In genomic region chr22:47919893-47920292, GRCh38 we compare ENCODE assay signal across 22 cellular contexts.
DNase-seq lines count a peak whose midpoint lies in the region; ATAC-seq and TF ChIP-seq lines count a peak whose summit lies in the region.
"Had no signal": no experiment of that assay in that cellular context is flagged by ENCODE, and none has a peak within 500 bp of the region (broad histone marks: within the 10 kb centered on the region; RNA-seq: fewer than 3 reads in every experiment).

No MANE protein-coding gene starts in this region.

- intact Hi-C loops in esophagus muscularis mucosa (cut with DNase I): no loop called here

- TF ChIP-seq POLR2A in esophagus muscularis mucosa (IDR thresholded peaks at IDR 0.05; ENCODE audit: low read depth): no peak

- H3K27ac ChIP-seq in DND-41 (ENCODE audit: low read length) (peak overlapping the region; percentile 83), OCI-LY1 (ENCODE audit: low read depth, low read length, poor library complexity, severe bottlenecking) (peak overlapping the region; percentile 100), esophagus muscularis mucosa (replicated peaks in 1 of 4) (no peak overlapping the region)
- H3K27ac ChIP-seq: 22Rv1, BLaER1, C4-2B had no signal

- no peaks in the 10 kb centered on the region for H3K27me3 Mint-ChIP-seq in osteocyte (ENCODE audit: unreplicated experiment)
- H3K27me3 Mint-ChIP-seq: CD4-positive, CD25-positive, alpha-beta regulatory T cell had no signal

- no peaks in the 10 kb centered on the region for H4K20me1 ChIP-seq in DND-41 (ENCODE audit: insufficient read depth, low read length)
- H4K20me1 ChIP-seq in OCI-LY1 (ENCODE audit: insufficient read depth, low read length): no peaks in the 10 kb centered on the region
- H4K20me1 ChIP-seq: BLaER1 had no signal

- DNase-seq in DND-41 (no peak), esophagus muscularis mucosa (ENCODE audit: extremely low spot score) (peak; percentile 90), osteocyte (ENCODE audit: extremely low spot score, unreplicated experiment) (peak; percentile 54), NCI-H510A treated with DMSO at 0.1 percent for 48 hours (lab: John Stamatoyannopoulos, UW) (no peak), COLO829 (ENCODE audit: low spot score) (no peak)
- DNase-seq: CD4-positive, CD25-positive, alpha-beta regulatory T cell; DMS 273 treated with DMSO at 0.1 percent for 48 hours; DMS53; DMS79 treated with DMSO at 0.1 percent for 48 hours; EL; GDM1; GOT3; HFFc6 had no signal

- H3K4me2 ChIP-seq in DND-41 (ENCODE audit: insufficient read depth, low read length): no peak overlapping the region
- H3K4me2 ChIP-seq in OCI-LY1 (ENCODE audit: low read length): peak overlapping the region; percentile 66; the same call in 1 of the 2 replicates
- H3K4me2 ChIP-seq: BLaER1 had no signal

- H3K36me3 Mint-ChIP-seq in osteocyte (ENCODE audit: unreplicated experiment): no peaks in the 10 kb centered on the region
- H3K36me3 Mint-ChIP-seq: CD4-positive, CD25-positive, alpha-beta regulatory T cell; CD8-positive, alpha-beta T cell had no signal

- H3K4me1 ChIP-seq in DND-41 (ENCODE audit: insufficient read depth, low read length) (peaks cover 58% of the 10 kb centered on the region), OCI-LY1 (ENCODE audit: insufficient read depth, low read length, severe bottlenecking) (peaks cover 71% of the 10 kb centered on the region), esophagus muscularis mucosa (no peaks in the 10 kb centered on the region)
- H3K4me1 ChIP-seq: HAP-1 had no signal

- no peak overlapping the region for H3K4me3 Mint-ChIP-seq in osteocyte (ENCODE audit: unreplicated experiment)
- H3K4me3 Mint-ChIP-seq: B cell; CD8-positive, alpha-beta T cell; HFFc6 had no signal

- no peak overlapping the region for H3K27ac Mint-ChIP-seq in osteocyte (ENCODE audit: unreplicated experiment)
- H3K27ac Mint-ChIP-seq: B cell; CD8-positive, alpha-beta T cell; HFFc6 had no signal

- 70% methylated on average over 6 of the region's 6 CpGs for WGBS in esophagus muscularis mucosa

- TF ChIP-seq CTCF in DND-41 (IDR thresholded peaks at IDR 0.05; ENCODE audit: borderline replicate concordance, extremely low read depth, low read length, poor library complexity, severe bottlenecking): no peak
- no peak for TF ChIP-seq CTCF in OCI-LY1 (IDR thresholded peaks at IDR 0.05; ENCODE audit: low read length)
- no peak for TF ChIP-seq CTCF in esophagus muscularis mucosa (IDR thresholded peaks at IDR 0.05)
- TF ChIP-seq CTCF in osteocyte (IDR thresholded peaks at IDR 0.05): no peak

- no peak for TF ChIP-seq EP300 in esophagus muscularis mucosa (IDR thresholded peaks at IDR 0.05)

- H3K9me3 ChIP-seq in DND-41 (ENCODE audit: insufficient read depth, low read length, severe bottlenecking) (peaks cover 13% of the 10 kb centered on the region), OCI-LY1 (ENCODE audit: low read length) (no peaks in the 10 kb centered on the region), esophagus muscularis mucosa (peaks cover 0 to 12% (median 4%) of the 10 kb centered on the region in 4 donors)
- H3K9me3 ChIP-seq: HAP-1 had no signal

- H3K79me2 ChIP-seq in DND-41 (ENCODE audit: insufficient read depth, low read length) (no peaks in the 10 kb centered on the region), OCI-LY1 (ENCODE audit: insufficient read depth, low read length) (no peaks in the 10 kb centered on the region)

- H3K9me3 Mint-ChIP-seq in osteocyte (ENCODE audit: unreplicated experiment): peaks cover 27% of the 10 kb centered on the region
- H3K9me3 Mint-ChIP-seq: CD4-positive, CD25-positive, alpha-beta regulatory T cell; CD8-positive, alpha-beta T cell had no signal

- H3K9me2 ChIP-seq in OCI-LY1 (ENCODE audit: low read depth, low read length): no peaks in the 10 kb centered on the region

- H3K9ac ChIP-seq in DND-41 (ENCODE audit: low read depth, low read length): peak overlapping the region; percentile 46
- H3K9ac ChIP-seq in OCI-LY1 (ENCODE audit: low read length): peak overlapping the region; percentile 79
- H3K9ac ChIP-seq: BLaER1 had no signal

- peak overlapping the region; percentile 65 for H2AFZ ChIP-seq in DND-41 (ENCODE audit: low read depth, low read length)
- no peak overlapping the region for H2AFZ ChIP-seq in OCI-LY1 (ENCODE audit: low read length)

- H3K36me3 ChIP-seq in DND-41 (ENCODE audit: insufficient read depth, low read length) (no peaks in the 10 kb centered on the region), OCI-LY1 (ENCODE audit: insufficient read depth, low read length) (no peaks in the 10 kb centered on the region; the same call in 1 of the 2 replicates), esophagus muscularis mucosa (no peaks in the 10 kb centered on the region)
- H3K36me3 ChIP-seq: BLaER1, HAP-1 had no signal

- ATAC-seq in DND-41 (ENCODE audit: insufficient read depth, low read depth) (no peak), GM19467 (IDR thresholded peaks at IDR 0.05; ENCODE audit: unreplicated experiment) (no peak)
- ATAC-seq: CD8-positive, alpha-beta T cell had no signal

- H3F3A ChIP-seq in OCI-LY1 (ENCODE audit: insufficient read depth, low read length): no peaks in the 10 kb centered on the region

- no peaks in the 10 kb centered on the region for H3K4me1 Mint-ChIP-seq in osteocyte (ENCODE audit: unreplicated experiment)
- H3K4me1 Mint-ChIP-seq: CD4-positive, CD25-positive, alpha-beta regulatory T cell had no signal

- H3K4me3 ChIP-seq in DND-41 (ENCODE audit: low read depth in 1 of 2, low read length in 2 of 2) (no peak overlapping the region), OCI-LY1 (ENCODE audit: low read depth, low read length, poor library complexity, severe bottlenecking) (no peak overlapping the region), esophagus muscularis mucosa (no peak overlapping the region)
- H3K4me3 ChIP-seq: BLaER1, GM12878, HAP-1 had no signal

- no peaks in the 10 kb centered on the region for H3K27me3 ChIP-seq in DND-41 (ENCODE audit: insufficient read depth, low read length, poor library complexity)
- no peaks in the 10 kb centered on the region for H3K27me3 ChIP-seq in OCI-LY1 (ENCODE audit: insufficient read depth, low read length)
- peaks cover 0 to 8% (median 0%) of the 10 kb centered on the region in 4 donors for H3K27me3 ChIP-seq in esophagus muscularis mucosa
- H3K27me3 ChIP-seq: BLaER1 had no signal

Comparison
In these comparisons a context has a peak if more than half of its experiments do, and no peak if none do; other contexts are left out.
1. DNase-seq: peak in esophagus muscularis mucosa (single experiment) and osteocyte (single experiment); none in DND-41 (single experiment), NCI-H510A treated with DMSO at 0.1 percent for 48 hours (single experiment) and COLO829 (single experiment).
2. H3K27ac ChIP-seq: peak in DND-41 (single experiment) and OCI-LY1 (single experiment); none in esophagus muscularis mucosa (0 of 4).